ENCODE assay signal across 16 cellular contexts in genomic region chr3:31407665-31408064, GRCh38.
DNase-seq lines count a peak whose midpoint lies in the region; ATAC-seq and FAIRE-seq lines count a peak whose summit lies in the region.
"Had no signal": no experiment of that assay in that cellular context is flagged by ENCODE, and none has a peak within 500 bp of the region (broad histone marks: within the 10 kb centered on the region; RNA-seq: fewer than 3 reads in every experiment).

No MANE protein-coding gene starts in this region.

- ATAC-seq in sciatic nerve (peak; percentile 51), HG03108 (IDR thresholded peaks at IDR 0.05; ENCODE audit: unreplicated experiment) (no peak), GM18858 (IDR thresholded peaks at IDR 0.05; ENCODE audit: unreplicated experiment) (no peak)
- ATAC-seq: Panc1 had no signal

- DNase-seq in GM03348 (ENCODE audit: low spot score) = peak; percentile 21
- DNase-seq in amniotic epithelial cell (ENCODE audit: low read depth) = peak; percentile 24
- peak; percentile 10 for DNase-seq in fibroblast of gingiva (ENCODE audit: low read depth)
- no peak for DNase-seq in sciatic nerve (ENCODE audit: low spot score)
- no peak for DNase-seq in activated CD8-positive, alpha-beta memory T cell treated with anti-CD3 and anti-CD28 coated beads, Interleukin-2, amount 50 U/mL, for 48 hours
- no peak for DNase-seq in HTR-8/SVneo (ENCODE audit: insufficient read length, low spot score)
- DNase-seq: CD8-positive, alpha-beta memory T cell; H9; NCI-H1092; NCI-H1694; NCI-H446; NCI-H774; SHP77 had no signal

- no peak for FAIRE-seq in HTR-8/SVneo (lab: Jason Lieb, UNC)

- intact Hi-C loops in sciatic nerve (cut with DNase I) = no loop called here

Comparison
In these comparisons a context has a peak if more than half of its experiments do, and no peak if none do; other contexts are left out.
1. DNase-seq: peak in GM03348 (single experiment), amniotic epithelial cell (single experiment) and fibroblast of gingiva (single experiment); none in sciatic nerve (single experiment), activated CD8-positive, alpha-beta memory T cell treated with anti-CD3 and anti-CD28 coated beads, Interleukin-2, amount 50 U/mL, for 48 hours (single experiment) and HTR-8/SVneo (single experiment).